In the genomic region with DNA sequence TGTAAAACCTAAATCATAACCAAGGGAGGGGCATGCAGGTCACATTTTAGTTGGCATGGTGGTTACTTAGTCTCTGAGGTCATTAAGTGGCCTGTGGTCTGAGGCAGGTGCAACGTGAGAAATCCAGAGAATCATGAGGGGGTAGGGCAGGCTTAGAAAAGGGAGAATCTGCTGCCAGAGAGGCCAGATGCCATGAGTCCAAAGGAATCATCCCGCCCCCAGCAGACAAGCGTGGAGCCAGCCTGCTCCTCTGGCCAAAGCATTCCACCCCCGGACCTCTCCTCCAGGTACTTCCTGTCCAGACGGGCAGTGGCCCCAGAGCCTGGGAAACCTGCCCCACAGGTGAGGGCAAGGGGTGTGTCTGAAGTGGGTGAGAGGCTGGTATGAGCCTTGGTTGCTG, we compare ENCODE assay signal across 23 cellular contexts.
DNase-seq lines count a peak whose midpoint lies in the region; ATAC-seq, FAIRE-seq and TF ChIP-seq lines count a peak whose summit lies in the region.
"Had no signal": no experiment of that assay in that cellular context is flagged by ENCODE, and none has a peak within 500 bp of the region (broad histone marks: within the 10 kb centered on the region; RNA-seq: fewer than 3 reads in every experiment).

No MANE protein-coding gene starts in this region.

- no peak for DNase-seq in activated CD4-positive, alpha-beta memory T cell treated with anti-CD3 and anti-CD28 coated beads, Interleukin-2, amount 10 ng/mL, durations not matched to agents 7 days and 5 days
- no peak for DNase-seq in activated CD4-positive, alpha-beta memory T cell treated with anti-CD3 and anti-CD28 coated beads for 36 hours
- DNase-seq in HTR-8/SVneo (ENCODE audit: insufficient read length, low spot score) (no peak), glomerular visceral epithelial cell (ENCODE audit: extremely low spot score) (peak; percentile 57), sciatic nerve (ENCODE audit: low spot score) (peak; percentile 59), type B pancreatic cell (ENCODE audit: extremely low spot score, unreplicated experiment) (no peak), SW 1271 (lab: John Stamatoyannopoulos, UW) (no peak)
- DNase-seq: activated CD4-positive, alpha-beta T cell treated with anti-CD3 and anti-CD28 coated beads, Interleukin-2, amount 50 U/mL, for 1 hour; activated T-cell treated with anti-CD3 and anti-CD28 coated beads, Interleukin-2, amount 50 U/mL, for 48 hours; adrenal gland; DMS79 treated with DMSO at 0.1 percent for 48 hours; Karpas-422; left colon; NCI-H1417; NCI-H69; posterior cingulate gyrus; spleen; thyroid gland had no signal

- TF ChIP-seq CTCF in type B pancreatic cell (conservative IDR thresholded peaks at IDR 0.05), result no peak

- peak; percentile 42 for FAIRE-seq in HTR-8/SVneo (lab: Jason Lieb, UNC)
- FAIRE-seq: A204.1, endometrium had no signal

- H3K27ac Mint-ChIP-seq in activated CD4-positive, alpha-beta memory T cell treated with anti-CD3 and anti-CD28 coated beads, Interleukin-2, amount 10 ng/mL, durations not matched to agents 7 days and 5 days, result peak overlapping the region; percentile 13
- no peak overlapping the region for H3K27ac Mint-ChIP-seq in activated CD4-positive, alpha-beta memory T cell treated with anti-CD3 and anti-CD28 coated beads for 36 hours
- H3K27ac Mint-ChIP-seq in type B pancreatic cell, result no peak overlapping the region
- H3K27ac Mint-ChIP-seq: stimulated activated effector memory CD8-positive, alpha-beta T cell treated with anti-CD3 and anti-CD28 coated beads, Interleukin-12 subunit alpha, Interleukin-12 subunit beta, amount 100 ng/mL, for 72 hours had no signal

- H3K9me3 Mint-ChIP-seq in activated CD4-positive, alpha-beta memory T cell treated with anti-CD3 and anti-CD28 coated beads, Interleukin-2, amount 10 ng/mL, durations not matched to agents 7 days and 5 days, result no peaks in the 10 kb centered on the region
- no peaks in the 10 kb centered on the region for H3K9me3 Mint-ChIP-seq in activated CD4-positive, alpha-beta memory T cell treated with anti-CD3 and anti-CD28 coated beads for 36 hours
- peaks cover 6% of the 10 kb centered on the region for H3K9me3 Mint-ChIP-seq in type B pancreatic cell
- H3K9me3 Mint-ChIP-seq: central memory CD8-positive, alpha-beta T cell; stimulated activated effector memory CD8-positive, alpha-beta T cell treated with anti-CD3 and anti-CD28 coated beads, Interleukin-12 subunit alpha, Interleukin-12 subunit beta, amount 100 ng/mL, for 72 hours had no signal

- CTCF ChIA-PET in activated CD4-positive, alpha-beta memory T cell treated with anti-CD3 and anti-CD28 coated beads, Interleukin-2, amount 10 ng/mL, durations not matched to agents 7 days and 5 days (lab: Charles Lee), result no interaction called here
- CTCF ChIA-PET in activated CD4-positive, alpha-beta memory T cell treated with anti-CD3 and anti-CD28 coated beads for 36 hours (lab: Charles Lee), result no interaction called here

- no peak for ATAC-seq in sciatic nerve
- no peak for ATAC-seq in GM18868 (IDR thresholded peaks at IDR 0.05; ENCODE audit: unreplicated experiment)
- ATAC-seq: left colon; stimulated activated effector memory CD8-positive, alpha-beta T cell treated with anti-CD3 and anti-CD28 coated beads, Interleukin-12 subunit alpha, Interleukin-12 subunit beta, amount 100 ng/mL, for 72 hours had no signal

- no peak overlapping the region for H3K4me3 Mint-ChIP-seq in activated CD4-positive, alpha-beta memory T cell treated with anti-CD3 and anti-CD28 coated beads, Interleukin-2, amount 10 ng/mL, durations not matched to agents 7 days and 5 days
- H3K4me3 Mint-ChIP-seq in activated CD4-positive, alpha-beta memory T cell treated with anti-CD3 and anti-CD28 coated beads for 36 hours, result no peak overlapping the region
- H3K4me3 Mint-ChIP-seq in type B pancreatic cell, result no peak overlapping the region
- H3K4me3 Mint-ChIP-seq: central memory CD8-positive, alpha-beta T cell; stimulated activated effector memory CD8-positive, alpha-beta T cell treated with anti-CD3 and anti-CD28 coated beads, Interleukin-12 subunit alpha, Interleukin-12 subunit beta, amount 100 ng/mL, for 72 hours had no signal

- intact Hi-C loops in activated CD4-positive, alpha-beta memory T cell treated with anti-CD3 and anti-CD28 coated beads for 36 hours (cut with micrococcal nuclease), result no loop called here
- intact Hi-C loops in sciatic nerve (cut with DNase I), result no loop called here

- POLR2A ChIA-PET in activated CD4-positive, alpha-beta memory T cell treated with anti-CD3 and anti-CD28 coated beads, Interleukin-2, amount 10 ng/mL, durations not matched to agents 7 days and 5 days (lab: Charles Lee), result no interaction called here
- POLR2A ChIA-PET in activated CD4-positive, alpha-beta memory T cell treated with anti-CD3 and anti-CD28 coated beads for 36 hours (lab: Charles Lee), result no interaction called here

- H3K4me1 Mint-ChIP-seq in activated CD4-positive, alpha-beta memory T cell treated with anti-CD3 and anti-CD28 coated beads, Interleukin-2, amount 10 ng/mL, durations not matched to agents 7 days and 5 days, result peaks cover 21% of the 10 kb centered on the region
- H3K4me1 Mint-ChIP-seq in activated CD4-positive, alpha-beta memory T cell treated with anti-CD3 and anti-CD28 coated beads for 36 hours (ENCODE audit: low read depth), result peaks cover 21% of the 10 kb centered on the region
- H3K4me1 Mint-ChIP-seq in type B pancreatic cell (ENCODE audit: unreplicated experiment), result peaks cover 25% of the 10 kb centered on the region

- no peaks in the 10 kb centered on the region for H3K27me3 Mint-ChIP-seq in activated CD4-positive, alpha-beta memory T cell treated with anti-CD3 and anti-CD28 coated beads, Interleukin-2, amount 10 ng/mL, durations not matched to agents 7 days and 5 days
- H3K27me3 Mint-ChIP-seq in activated CD4-positive, alpha-beta memory T cell treated with anti-CD3 and anti-CD28 coated beads for 36 hours, result no peaks in the 10 kb centered on the region
- H3K27me3 Mint-ChIP-seq in type B pancreatic cell, result peaks cover 6% of the 10 kb centered on the region
- H3K27me3 Mint-ChIP-seq: central memory CD8-positive, alpha-beta T cell had no signal

- no peaks in the 10 kb centered on the region for H3K36me3 Mint-ChIP-seq in activated CD4-positive, alpha-beta memory T cell treated with anti-CD3 and anti-CD28 coated beads, Interleukin-2, amount 10 ng/mL, durations not matched to agents 7 days and 5 days (ENCODE audit: low read depth)
- peaks cover 2% of the 10 kb centered on the region for H3K36me3 Mint-ChIP-seq in activated CD4-positive, alpha-beta memory T cell treated with anti-CD3 and anti-CD28 coated beads for 36 hours
- no peaks in the 10 kb centered on the region for H3K36me3 Mint-ChIP-seq in type B pancreatic cell
- H3K36me3 Mint-ChIP-seq: stimulated activated effector memory CD8-positive, alpha-beta T cell treated with anti-CD3 and anti-CD28 coated beads, Interleukin-12 subunit alpha, Interleukin-12 subunit beta, amount 100 ng/mL, for 72 hours had no signal

Comparison
In these comparisons a context has a peak if more than half of its experiments do, and no peak if none do; other contexts are left out.
1. DNase-seq: peak in glomerular visceral epithelial cell (single experiment) and sciatic nerve (single experiment); none in activated CD4-positive, alpha-beta memory T cell treated with anti-CD3 and anti-CD28 coated beads, Interleukin-2, amount 10 ng/mL, durations not matched to agents 7 days and 5 days (single experiment), activated CD4-positive, alpha-beta memory T cell treated with anti-CD3 and anti-CD28 coated beads for 36 hours (single experiment), HTR-8/SVneo (single experiment), type B pancreatic cell (single experiment) and SW 1271 (0 of 2).